Comparison of ENCODE assay signal across 20 cellular contexts in the genomic region with DNA sequence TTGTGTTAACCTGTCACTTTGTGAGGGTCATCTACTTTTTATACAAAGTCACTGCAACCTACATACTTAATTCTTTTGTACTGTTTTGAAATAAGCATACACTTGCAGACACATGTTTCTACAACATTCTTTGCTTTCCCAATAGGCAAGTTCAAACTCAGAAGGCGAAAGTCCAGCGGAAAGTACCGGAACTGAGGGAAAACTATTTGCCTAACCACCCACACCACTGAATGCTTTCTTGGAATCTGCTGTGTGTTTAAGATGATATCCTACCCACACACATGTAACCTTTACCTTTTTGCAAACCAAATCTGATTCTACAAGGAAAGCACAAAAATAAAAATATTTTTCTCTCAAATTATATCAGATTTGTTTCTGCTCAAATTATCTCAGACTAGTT.
DNase-seq lines count a peak whose midpoint lies in the region; ATAC-seq and TF ChIP-seq lines count a peak whose summit lies in the region.
"Had no signal": no experiment of that assay in that cellular context is flagged by ENCODE, and none has a peak within 500 bp of the region (broad histone marks: within the 10 kb centered on the region; RNA-seq: fewer than 3 reads in every experiment).

No MANE protein-coding gene starts in this region.

- ATAC-seq in HG03521 (IDR thresholded peaks at IDR 0.05; ENCODE audit: unreplicated experiment): no peak
- ATAC-seq: heart left ventricle had no signal

- peak overlapping the region; percentile 0 for H3K4me2 ChIP-seq in GM23248 (ENCODE audit: unreplicated experiment)
- no peak overlapping the region for H3K4me2 ChIP-seq in smooth muscle cell

- no peaks in the 10 kb centered on the region for H3K27me3 ChIP-seq in GM23248 (replicated peaks; ENCODE audit: insufficient read depth)
- no peaks in the 10 kb centered on the region for H3K27me3 ChIP-seq in breast epithelium
- no peaks in the 10 kb centered on the region for H3K27me3 ChIP-seq in smooth muscle cell (ENCODE audit: low read depth)
- H3K27me3 ChIP-seq in left ventricle myocardium inferior (ENCODE audit: low read depth): no peaks in the 10 kb centered on the region
- H3K27me3 ChIP-seq: ascending aorta, heart left ventricle, right atrium auricular region, SJSA1, vagina had no signal

- H3K9ac ChIP-seq in GM23248 (no peak overlapping the region), smooth muscle cell (ENCODE audit: low read depth) (no peak overlapping the region)

- peak; percentile 56 for DNase-seq in GM23248
- peak in 1 of 2 donors; percentile 77 for DNase-seq in breast epithelium (ENCODE audit: low spot score in 2 of 2)
- DNase-seq in iris pigment epithelial cell (ENCODE audit: low read depth): peak; percentile 62
- DNase-seq in smooth muscle cell (lab: John Stamatoyannopoulos, UW; ENCODE audit: unreplicated experiment): no peak
- DNase-seq in activated CD8-positive, alpha-beta memory T cell treated with anti-CD3 and anti-CD28 coated beads, Interleukin-2, amount 50 U/mL, for 48 hours: no peak
- no peak for DNase-seq in amniotic stem cell (lab: John Stamatoyannopoulos, UW)
- DNase-seq in left ventricle myocardium inferior: no peak
- DNase-seq: activated gamma-delta T cell, cortex of kidney, GF-D8, midbrain, NCI-H1105 treated with DMSO at 0.1 percent for 48 hours, NCI-H2171, NCI-H748 treated with DMSO at 0.1 percent for 48 hours had no signal

- H2AFZ ChIP-seq in GM23248: no peak overlapping the region
- H2AFZ ChIP-seq in smooth muscle cell (ENCODE audit: low read depth): peak overlapping the region; percentile 53

- no peaks in the 10 kb centered on the region for H3K79me2 ChIP-seq in GM23248 (ENCODE audit: insufficient read depth)
- H3K79me2 ChIP-seq in smooth muscle cell (ENCODE audit: low read depth): no peaks in the 10 kb centered on the region

- no peak for TF ChIP-seq POLR2A in breast epithelium (IDR thresholded peaks at IDR 0.05)

- H3K9me3 ChIP-seq in GM23248 (ENCODE audit: low read depth): no peaks in the 10 kb centered on the region
- H3K9me3 ChIP-seq in breast epithelium: no peaks in the 10 kb centered on the region
- H3K9me3 ChIP-seq in smooth muscle cell (replicated peaks; ENCODE audit: low read depth): no peaks in the 10 kb centered on the region
- no peaks in the 10 kb centered on the region for H3K9me3 ChIP-seq in left ventricle myocardium inferior (replicated peaks)
- H3K9me3 ChIP-seq: ascending aorta, heart left ventricle, right atrium auricular region, SJSA1, vagina had no signal

- no peaks in the 10 kb centered on the region for H3K9me2 ChIP-seq in GM23248 (ENCODE audit: insufficient read depth)

- H3K4me1 ChIP-seq in GM23248 (ENCODE audit: insufficient read depth) (peaks cover 17% of the 10 kb centered on the region), breast epithelium (peaks cover 0 to 3% of the 10 kb centered on the region in 2 donors), smooth muscle cell (ENCODE audit: low read depth) (no peaks in the 10 kb centered on the region), left ventricle myocardium inferior (no peaks in the 10 kb centered on the region)
- H3K4me1 ChIP-seq: ascending aorta, right atrium auricular region, vagina had no signal

- intact Hi-C loops in breast epithelium (cut with DNase I; ENCODE audit: low total_unique reads) (no loop called here), left ventricle myocardium inferior (cut with micrococcal nuclease) (no loop called here)

- H3F3A ChIP-seq in GM23248 (ENCODE audit: insufficient read depth): no peaks in the 10 kb centered on the region
- H3F3A ChIP-seq in smooth muscle cell (ENCODE audit: low read depth): peaks cover 6% of the 10 kb centered on the region

- WGBS in GM23248 (ENCODE audit: low coverage in 1 of 2, low lambda C conversion rate in 2 of 2, missing lambda C conversion rate in 2 of 2), 2 experiments: 14 to 32% methylated on average over 3 of the region's 3 CpGs
- WGBS in smooth muscle cell (ENCODE audit: low lambda C conversion rate): 50% methylated on average over 3 of the region's 3 CpGs

- no peaks in the 10 kb centered on the region for H3K36me3 ChIP-seq in GM23248 (ENCODE audit: low read depth)
- no peaks in the 10 kb centered on the region for H3K36me3 ChIP-seq in breast epithelium
- no peaks in the 10 kb centered on the region for H3K36me3 ChIP-seq in smooth muscle cell (ENCODE audit: low read depth)
- no peaks in the 10 kb centered on the region for H3K36me3 ChIP-seq in left ventricle myocardium inferior
- H3K36me3 ChIP-seq: ascending aorta, heart left ventricle, right atrium auricular region, SJSA1, vagina had no signal

- in situ Hi-C loops in GM23248 (cut with MboI): no loop called here

- H3K4me3 ChIP-seq in GM23248 (no peak overlapping the region; the same call in 1 of the 2 replicates), breast epithelium (no peak overlapping the region), smooth muscle cell (no peak overlapping the region), left ventricle myocardium inferior (no peak overlapping the region)
- H3K4me3 ChIP-seq: ascending aorta, heart left ventricle, right atrium auricular region, SJSA1, vagina had no signal

- no peak overlapping the region for H3K27ac ChIP-seq in GM23248
- H3K27ac ChIP-seq in breast epithelium: peak overlapping the region; percentile 0 to 54
- no peak overlapping the region for H3K27ac ChIP-seq in smooth muscle cell (ENCODE audit: low read depth)
- no peak overlapping the region for H3K27ac ChIP-seq in left ventricle myocardium inferior (replicated peaks)
- H3K27ac ChIP-seq: ascending aorta, heart left ventricle, right atrium auricular region, SJSA1, vagina had no signal

- H4K20me1 ChIP-seq in GM23248 (ENCODE audit: insufficient read depth): no peaks in the 10 kb centered on the region
- no peaks in the 10 kb centered on the region for H4K20me1 ChIP-seq in smooth muscle cell (ENCODE audit: low read depth)

- TF ChIP-seq CTCF in breast epithelium (IDR thresholded peaks at IDR 0.05) (no peak), smooth muscle cell (IDR thresholded peaks at IDR 0.05; ENCODE audit: borderline replicate concordance, insufficient read depth, poor library complexity, severe bottlenecking) (no peak), left ventricle myocardium inferior (IDR thresholded peaks at IDR 0.05; ENCODE audit: borderline replicate concordance) (no peak)

Comparison
In these comparisons a context has a peak if more than half of its experiments do, and no peak if none do; other contexts are left out.
1. DNase-seq: peak in GM23248 (single experiment) and iris pigment epithelial cell (single experiment); none in smooth muscle cell (single experiment), activated CD8-positive, alpha-beta memory T cell treated with anti-CD3 and anti-CD28 coated beads, Interleukin-2, amount 50 U/mL, for 48 hours (single experiment), amniotic stem cell (single experiment) and left ventricle myocardium inferior (single experiment).
2. H3K27ac ChIP-seq: peak in breast epithelium (2 of 2); none in GM23248 (single experiment), smooth muscle cell (single experiment) and left ventricle myocardium inferior (single experiment).